ENCODE assay signal across 8 cellular contexts in the genomic region with DNA sequence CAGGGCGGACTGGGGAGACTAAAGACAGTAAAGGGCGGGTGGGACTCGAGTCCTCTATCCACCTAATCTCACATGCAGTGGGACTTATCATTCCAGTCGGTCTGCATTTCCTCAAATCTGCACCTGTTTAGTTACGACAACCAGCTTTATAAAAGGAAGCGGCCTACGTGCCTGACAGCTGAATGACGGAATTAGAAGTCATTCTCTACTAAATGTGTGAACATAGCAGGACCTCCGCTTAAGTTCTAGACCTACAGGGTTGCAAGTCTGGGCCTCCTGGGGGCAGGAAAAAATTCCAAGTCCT.
DNase-seq lines count a peak whose midpoint lies in the region; ATAC-seq and TF ChIP-seq lines count a peak whose summit lies in the region.

No MANE protein-coding gene starts in this region.

- peak overlapping the region; percentile 74 for H3K4me3 ChIP-seq in left ventricle myocardium inferior
- peak overlapping the region; percentile 60 to 65 (median 61) for H3K4me3 ChIP-seq in sigmoid colon

- H3K27me3 ChIP-seq in left ventricle myocardium inferior (ENCODE audit: low read depth) (no peaks in the 10 kb centered on the region), sigmoid colon (no peaks in the 10 kb centered on the region)

- intact Hi-C loops in left ventricle myocardium inferior (cut with micrococcal nuclease) (no loop called here), sigmoid colon (cut with DNase I) (loop anchor here (5.0 kb wide), 1 partner anchor 167 kb away; no protein-coding TSS in a partner anchor)

- no peak for TF ChIP-seq CTCF in WTC11 (IDR thresholded peaks at IDR 0.05)
- TF ChIP-seq CTCF in left ventricle myocardium inferior (IDR thresholded peaks at IDR 0.05; ENCODE audit: borderline replicate concordance): no peak
- no peak for TF ChIP-seq CTCF in sigmoid colon (IDR thresholded peaks at IDR 0.05)

- H3K9me3 ChIP-seq in left ventricle myocardium inferior (replicated peaks) (no peaks in the 10 kb centered on the region), sigmoid colon (no peaks in the 10 kb centered on the region)

- H3K4me1 ChIP-seq in left ventricle myocardium inferior (peaks cover 50% of the 10 kb centered on the region), sigmoid colon (peaks cover 0 to 33% (median 23%) of the 10 kb centered on the region in 4 donors)

- H3K4me1 Mint-ChIP-seq in WTC11: peaks cover 15% of the 10 kb centered on the region

- H3K36me3 ChIP-seq in left ventricle myocardium inferior: no peaks in the 10 kb centered on the region
- no peaks in the 10 kb centered on the region for H3K36me3 ChIP-seq in sigmoid colon

- POLR2A ChIA-PET in WTC11 (lab: Charles Lee): interaction anchor here (1.8 kb wide), 1 partner anchor 101 kb away, joined by 4 read pairs; no protein-coding TSS in a partner anchor

- no peak for TF ChIP-seq POLR2A in sigmoid colon (IDR thresholded peaks at IDR 0.05)

- 17 to 31% methylated on average over 9 of the region's 9 CpGs for WGBS in sigmoid colon, 2 donors

- CTCF ChIA-PET in WTC11 (lab: Charles Lee): interaction anchor here (0.7 to 2.7 kb wide), 7 partner anchors 37 to 270 kb away, joined by 3 to 17 read pairs (median 5); no protein-coding TSS in a partner anchor

- H3K36me3 Mint-ChIP-seq in WTC11: no peaks in the 10 kb centered on the region

- no peak overlapping the region for H3K27ac Mint-ChIP-seq in WTC11

- H3K27ac ChIP-seq in left ventricle myocardium inferior (replicated peaks): peak overlapping the region; percentile 97
- peak overlapping the region; percentile 83 to 89 (median 84) for H3K27ac ChIP-seq in sigmoid colon

- ATAC-seq in GM21576 (IDR thresholded peaks at IDR 0.05; ENCODE audit: unreplicated experiment) (peak; percentile 28), WTC11 (no peak), GM21390 (IDR thresholded peaks at IDR 0.05; ENCODE audit: unreplicated experiment) (no peak), GM18873 (IDR thresholded peaks at IDR 0.05; ENCODE audit: low FRiP score, unreplicated experiment) (no peak), GM21717 (IDR thresholded peaks at IDR 0.05; ENCODE audit: unreplicated experiment) (no peak)

- peak overlapping the region; percentile 84 for H3K4me3 Mint-ChIP-seq in WTC11

- no peaks in the 10 kb centered on the region for H3K9me3 Mint-ChIP-seq in WTC11

- no peak for TF ChIP-seq EP300 in sigmoid colon (IDR thresholded peaks at IDR 0.05)

- peaks cover 26% of the 10 kb centered on the region for H3K27me3 Mint-ChIP-seq in WTC11 (ENCODE audit: low read depth)

- DNase-seq in WTC11 (ENCODE audit: low spot score) (no peak), left ventricle myocardium inferior (no peak), sigmoid colon (no peak)
- DNase-seq in stimulated activated CD4-positive, alpha-beta T cell treated with anti-CD3 and anti-CD28 coated beads, Interleukin-4, amount 100 ng/mL, for 4 hours: no peak

TF ChIP-seq in WTC11, 78 proteins besides CTCF, POLR2A, EP300 and RAD21:
- TF ChIP-seq JAZF1 (CRISPR knock-in tag; IDR thresholded peaks at IDR 0.05) (no peak), OVOL2 (CRISPR knock-in tag; IDR thresholded peaks at IDR 0.05; ENCODE audit: borderline replicate concordance) (no peak)
- TF ChIP-seq, protein P1, sequence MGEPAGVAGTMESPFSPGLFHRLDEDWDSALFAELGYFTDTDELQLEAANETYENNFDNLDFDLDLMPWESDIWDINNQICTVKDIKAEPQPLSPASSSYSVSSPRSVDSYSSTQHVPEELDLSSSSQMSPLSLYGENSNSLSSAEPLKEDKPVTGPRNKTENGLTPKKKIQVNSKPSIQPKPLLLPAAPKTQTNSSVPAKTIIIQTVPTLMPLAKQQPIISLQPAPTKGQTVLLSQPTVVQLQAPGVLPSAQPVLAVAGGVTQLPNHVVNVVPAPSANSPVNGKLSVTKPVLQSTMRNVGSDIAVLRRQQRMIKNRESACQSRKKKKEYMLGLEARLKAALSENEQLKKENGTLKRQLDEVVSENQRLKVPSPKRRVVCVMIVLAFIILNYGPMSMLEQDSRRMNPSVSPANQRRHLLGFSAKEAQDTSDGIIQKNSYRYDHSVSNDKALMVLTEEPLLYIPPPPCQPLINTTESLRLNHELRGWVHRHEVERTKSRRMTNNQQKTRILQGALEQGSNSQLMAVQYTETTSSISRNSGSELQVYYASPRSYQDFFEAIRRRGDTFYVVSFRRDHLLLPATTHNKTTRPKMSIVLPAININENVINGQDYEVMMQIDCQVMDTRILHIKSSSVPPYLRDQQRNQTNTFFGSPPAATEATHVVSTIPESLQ (CRISPR knock-in tag; IDR thresholded peaks at IDR 0.05): no peak
